In genomic region chr11:134502153-134502550, GRCh38 we compare ENCODE assay signal across 18 cellular contexts.
DNase-seq lines count a peak whose midpoint lies in the region; TF ChIP-seq lines count a peak whose summit lies in the region.
"Had no signal": no experiment of that assay in that cellular context is flagged by ENCODE, and none has a peak within 500 bp of the region (broad histone marks: within the 10 kb centered on the region; RNA-seq: fewer than 3 reads in every experiment).

No MANE protein-coding gene starts in this region.

- no peak for TF ChIP-seq POLR2A in stomach (IDR thresholded peaks at IDR 0.05)

- H3K36me3 Mint-ChIP-seq in neural progenitor cell: no peaks in the 10 kb centered on the region
- no peaks in the 10 kb centered on the region for H3K36me3 Mint-ChIP-seq in MCF 10A (ENCODE audit: insufficient read depth, unreplicated experiment)

- H3K9me3 Mint-ChIP-seq in neural progenitor cell (no peaks in the 10 kb centered on the region), MCF 10A (ENCODE audit: unreplicated experiment) (peaks cover 51% of the 10 kb centered on the region)
- H3K9me3 Mint-ChIP-seq: CD4-positive, alpha-beta T cell had no signal

- H3K4me3 Mint-ChIP-seq in neural progenitor cell (no peak overlapping the region), MCF 10A (ENCODE audit: unreplicated experiment) (no peak overlapping the region)
- H3K4me3 Mint-ChIP-seq: CD4-positive, alpha-beta T cell had no signal

- peak; percentile 18 for DNase-seq in activated CD8-positive, alpha-beta memory T cell treated with anti-CD3 and anti-CD28 coated beads, Interleukin-2, amount 50 U/mL, for 48 hours
- no peak for DNase-seq in activated CD8-positive, alpha-beta memory T cell treated with anti-CD3 and anti-CD28 coated beads for 24 hours
- DNase-seq in islet precursor cell (peak; percentile 23), neural progenitor cell (ENCODE audit: low spot score) (no peak), stomach (peak; percentile 13), osteoblast (ENCODE audit: insufficient read length, low spot score, missing footprints) (no peak), MCF 10A (ENCODE audit: unreplicated experiment) (no peak)
- DNase-seq in activated CD4-positive, alpha-beta T cell treated with anti-CD3 and anti-CD28 coated beads, Interleukin-2, amount 50 U/mL, for 48 hours: no peak
- DNase-seq: AML-193; CD4-positive, alpha-beta T cell; DMS153; DMS79; GDM1; GOT3; HCEC 1CT had no signal

- H3K27me3 ChIP-seq in neural progenitor cell (no peaks in the 10 kb centered on the region), stomach (peaks cover 0 to 18% (median 0%) of the 10 kb centered on the region in 3 donors), osteoblast (ENCODE audit: insufficient read depth, low read length) (no peaks in the 10 kb centered on the region)

- H3K79me2 ChIP-seq in neural progenitor cell (ENCODE audit: low read depth) (no peaks in the 10 kb centered on the region), osteoblast (ENCODE audit: insufficient read depth, low read length) (no peaks in the 10 kb centered on the region)

- H3K4me3 ChIP-seq in neural progenitor cell: no peak overlapping the region
- H3K4me3 ChIP-seq in stomach: no peak overlapping the region
- no peak overlapping the region for H3K4me3 ChIP-seq in osteoblast (ENCODE audit: insufficient read depth, low read length)
- H3K4me3 ChIP-seq: A549 had no signal

- H3K9me3 ChIP-seq in neural progenitor cell (ENCODE audit: low read depth) (no peaks in the 10 kb centered on the region), stomach (no peaks in the 10 kb centered on the region), osteoblast (ENCODE audit: low read depth, low read length) (no peaks in the 10 kb centered on the region)
- H3K9me3 ChIP-seq: A549 had no signal

- no peak overlapping the region for H2AFZ ChIP-seq in neural progenitor cell (replicated peaks)
- no peak overlapping the region for H2AFZ ChIP-seq in osteoblast (ENCODE audit: low read length)

- no peaks in the 10 kb centered on the region for H3K36me3 ChIP-seq in neural progenitor cell
- no peaks in the 10 kb centered on the region for H3K36me3 ChIP-seq in stomach
- H3K36me3 ChIP-seq in osteoblast (ENCODE audit: insufficient read depth, low read length): no peaks in the 10 kb centered on the region

- H3K27ac Mint-ChIP-seq in neural progenitor cell (peak overlapping the region; percentile 72), MCF 10A (ENCODE audit: low read depth, unreplicated experiment) (no peak overlapping the region)
- H3K27ac Mint-ChIP-seq: CD4-positive, alpha-beta T cell had no signal

- no peak overlapping the region for H3K4me2 ChIP-seq in neural progenitor cell
- no peak overlapping the region for H3K4me2 ChIP-seq in osteoblast (ENCODE audit: insufficient read depth, low read length)
- H3K4me2 ChIP-seq: A549 had no signal

- TF ChIP-seq EP300 in stomach (IDR thresholded peaks at IDR 0.05): no peak

- H4K20me1 ChIP-seq in neural progenitor cell (ENCODE audit: low read depth): no peaks in the 10 kb centered on the region
- H4K20me1 ChIP-seq in osteoblast (ENCODE audit: insufficient read depth, low read length): no peaks in the 10 kb centered on the region

- TF ChIP-seq CTCF in neural progenitor cell (IDR thresholded peaks at IDR 0.05): no peak
- TF ChIP-seq CTCF in stomach (IDR thresholded peaks at IDR 0.05): no peak
- no peak for TF ChIP-seq CTCF in osteoblast (IDR thresholded peaks at IDR 0.05; ENCODE audit: extremely low read depth, low read depth, low read length)
- TF ChIP-seq CTCF in MCF 10A (IDR thresholded peaks at IDR 0.05; ENCODE audit: unreplicated experiment): no peak

- no peak overlapping the region for H3K9ac ChIP-seq in neural progenitor cell

- peaks cover 28% of the 10 kb centered on the region for H3K4me1 Mint-ChIP-seq in neural progenitor cell
- H3K4me1 Mint-ChIP-seq in MCF 10A (ENCODE audit: insufficient read depth, unreplicated experiment): no peaks in the 10 kb centered on the region

- no peaks in the 10 kb centered on the region for H3F3A ChIP-seq in neural progenitor cell (ENCODE audit: low read depth)

- intact Hi-C loops in stomach (cut with DNase I; ENCODE audit: low total_unique reads) (no loop called here), MCF 10A (cut with micrococcal nuclease) (no loop called here)

- CTCF ChIA-PET in MCF 10A (lab: Yijun Ruan, JAX): no interaction called here

- POLR2A ChIA-PET in MCF 10A (lab: Yijun Ruan, JAX): no interaction called here

- BruUV-seq in MCF 10A (replicated peaks; lab: Mats Ljungman, UMichigan): no TSS peak

- H3K4me1 ChIP-seq in neural progenitor cell: peaks cover 22% of the 10 kb centered on the region
- peaks cover 0 to 10% (median 5%) of the 10 kb centered on the region in 4 donors for H3K4me1 ChIP-seq in stomach
- no peaks in the 10 kb centered on the region for H3K4me1 ChIP-seq in osteoblast (ENCODE audit: insufficient read depth, low read length)
- H3K4me1 ChIP-seq: A549 had no signal

- WGBS in stomach, 5 donors: 80 to 90% (median 89%) methylated on average over 5 of the region's 5 CpGs

- H3K27ac ChIP-seq in neural progenitor cell (no peak overlapping the region), stomach (no peak overlapping the region), osteoblast (ENCODE audit: low read depth, low read length) (no peak overlapping the region)
- H3K27ac ChIP-seq: 22Rv1, A549, C4-2B had no signal

- H3K27me3 Mint-ChIP-seq in neural progenitor cell (ENCODE audit: insufficient read depth, low read depth) (peaks cover 8% of the 10 kb centered on the region), MCF 10A (ENCODE audit: insufficient read depth, unreplicated experiment) (no peaks in the 10 kb centered on the region)

Comparison
In these comparisons a context has a peak if more than half of its experiments do, and no peak if none do; other contexts are left out.
1. DNase-seq: peak in activated CD8-positive, alpha-beta memory T cell treated with anti-CD3 and anti-CD28 coated beads, Interleukin-2, amount 50 U/mL, for 48 hours (single experiment), islet precursor cell (single experiment) and stomach (single experiment); none in activated CD8-positive, alpha-beta memory T cell treated with anti-CD3 and anti-CD28 coated beads for 24 hours (single experiment), neural progenitor cell (single experiment), osteoblast (single experiment), MCF 10A (single experiment) and activated CD4-positive, alpha-beta T cell treated with anti-CD3 and anti-CD28 coated beads, Interleukin-2, amount 50 U/mL, for 48 hours (0 of 2).